31 cellular contexts compared by ENCODE assay signal in the genomic region with DNA sequence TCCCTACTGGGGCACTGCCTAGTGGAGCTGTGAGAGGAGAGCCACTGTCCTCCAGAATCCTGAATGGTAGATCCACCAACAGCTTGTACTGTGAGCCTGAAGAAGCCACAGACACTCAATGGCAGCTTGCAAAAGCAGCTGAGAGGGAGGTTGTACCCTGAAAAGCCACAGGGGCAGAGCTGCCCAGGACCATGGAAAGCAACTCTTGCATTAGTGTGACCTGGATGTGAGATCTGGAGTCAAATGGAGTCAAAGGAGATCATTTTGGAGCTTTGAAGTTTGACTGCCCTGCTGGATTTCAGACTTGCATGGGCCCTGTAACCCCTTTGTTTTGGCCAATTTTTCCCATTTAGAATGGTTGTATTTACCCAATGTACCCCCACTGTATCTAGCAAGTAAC.
DNase-seq lines count a peak whose midpoint lies in the region; ATAC-seq, FAIRE-seq and TF ChIP-seq lines count a peak whose summit lies in the region.
"Had no signal": no experiment of that assay in that cellular context is flagged by ENCODE, and none has a peak within 500 bp of the region (broad histone marks: within the 10 kb centered on the region; RNA-seq: fewer than 3 reads in every experiment).

No MANE protein-coding gene starts in this region.

- no peak for ATAC-seq in GM12878
- ATAC-seq: A549; CD8-positive, alpha-beta T cell had no signal

- H3K4me2 ChIP-seq in GM12878 (ENCODE audit: control insufficient read depth, insufficient read depth), result no peak overlapping the region
- H3K4me2 ChIP-seq: A549; BLaER1; BLaER1 treated with 17β-estradiol and CSF1 and Interleukin-3, amounts not matched to agents 10 nM and 100 nM had no signal

- CTCF ChIA-PET in GM12878 (lab: Yijun Ruan, JAX), result no interaction called here

- RAD21 ChIA-PET in GM12878 (lab: Charles Lee; ENCODE audit: unreplicated experiment), result no interaction called here

- no peak for FAIRE-seq in GM12878 (lab: Jason Lieb, UNC)
- FAIRE-seq: A204.1, A549, D721Med had no signal

- TF ChIP-seq EP300 in Ishikawa (IDR thresholded peaks at IDR 0.05; ENCODE audit: borderline replicate concordance), result no peak
- TF ChIP-seq EP300 in GM12878 (IDR thresholded peaks at IDR 0.05; ENCODE audit: borderline replicate concordance in 1 of 2, control insufficient read depth in 1 of 2, low read depth in 2 of 2, low read length in 2 of 2), result no peak

- no peak for TF ChIP-seq POLR2A in GM12878 (IDR thresholded peaks at IDR 0.05; ENCODE audit: low read depth, low read length)

- H3K4me1 ChIP-seq in GM12878 (ENCODE audit: control insufficient read depth, insufficient read depth, low read length), result no peaks in the 10 kb centered on the region
- H3K4me1 ChIP-seq: A549; BE2C; BLaER1; BLaER1 treated with 17β-estradiol and CSF1 and Interleukin-3, amounts not matched to agents 10 nM and 100 nM; Caco-2 had no signal

- no peak overlapping the region for H3K27ac ChIP-seq in GM12878 (ENCODE audit: control insufficient read depth, insufficient read depth)
- H3K27ac ChIP-seq: 22Rv1; A549; BLaER1; BLaER1 treated with 17β-estradiol and CSF1 and Interleukin-3, amounts not matched to agents 10 nM and 100 nM; C4-2B had no signal

- no peak overlapping the region for H3K4me3 ChIP-seq in GM12878
- H3K4me3 ChIP-seq: A549; BLaER1; BLaER1 treated with 17β-estradiol and CSF1 and Interleukin-3, amounts not matched to agents 10 nM and 100 nM had no signal

- SMC1A ChIA-PET in GM12878 (lab: Charles Lee; ENCODE audit: uncharacterized antibody, unreplicated experiment), result no interaction called here

- H3K36me3 ChIP-seq in GM12878 (ENCODE audit: control insufficient read depth in 2 of 2, insufficient read depth in 2 of 2, low read length in 1 of 2), result no peaks in the 10 kb centered on the region
- H3K36me3 ChIP-seq: BE2C; BLaER1; BLaER1 treated with 17β-estradiol and CSF1 and Interleukin-3, amounts not matched to agents 10 nM and 100 nM had no signal

- BruUV-seq in GM12878 (replicated peaks; lab: Mats Ljungman, UMichigan), result no TSS peak

- H2AFZ ChIP-seq in GM12878 (ENCODE audit: control insufficient read depth, low read depth, low read length), result no peak overlapping the region

- no peaks in the 10 kb centered on the region for H3K27me3 ChIP-seq in GM12878 (replicated peaks in 1 of 2; ENCODE audit: control insufficient read depth in 2 of 2, insufficient read depth in 2 of 2, low read length in 1 of 2)
- H3K27me3 ChIP-seq: BE2C; BLaER1; BLaER1 treated with 17β-estradiol and CSF1 and Interleukin-3, amounts not matched to agents 10 nM and 100 nM had no signal

- no peak for TF ChIP-seq RAD21 in Ishikawa (IDR thresholded peaks at IDR 0.05; ENCODE audit: low read depth)
- no peak for TF ChIP-seq RAD21 in GM12878 (IDR thresholded peaks at IDR 0.05; ENCODE audit: insufficient read depth, low read depth, low read length)

- no peak for TF ChIP-seq CTCF in GM12878 (IDR thresholded peaks at IDR 0.05 in 2 of 3, conservative IDR thresholded peaks at IDR 0.05 in 1 of 3; ENCODE audit: control insufficient read depth in 2 of 3, extremely low read depth in 1 of 3, insufficient read depth in 1 of 3, low read depth in 3 of 3, low read length in 3 of 3)

- no peaks in the 10 kb centered on the region for H3K79me2 ChIP-seq in GM12878 (ENCODE audit: control insufficient read depth, insufficient read depth, low read length)

- no peaks in the 10 kb centered on the region for H3K9me3 ChIP-seq in GM12878 (replicated peaks; ENCODE audit: control insufficient read depth, insufficient read depth, low read length)
- H3K9me3 ChIP-seq: A549, Caco-2 had no signal

- H4K20me1 ChIP-seq in GM12878 (ENCODE audit: control insufficient read depth, insufficient read depth), result no peaks in the 10 kb centered on the region
- H4K20me1 ChIP-seq: BLaER1; BLaER1 treated with 17β-estradiol and CSF1 and Interleukin-3, amounts not matched to agents 10 nM and 100 nM had no signal

- no peak overlapping the region for H3K9ac ChIP-seq in GM12878 (ENCODE audit: control insufficient read depth, insufficient read depth, low read length)
- H3K9ac ChIP-seq: BLaER1; BLaER1 treated with 17β-estradiol and CSF1 and Interleukin-3, amounts not matched to agents 10 nM and 100 nM had no signal

- in situ Hi-C loops in GM12878 (cut with MboI), result no loop called here

- POLR2A ChIA-PET in GM12878 (lab: Charles Lee), result no interaction called here

- intact Hi-C loops in GM12878 (cut with micrococcal nuclease; ENCODE audit: unreplicated experiment), result no loop called here

- DNase-seq in GM12878 (ENCODE audit: low read depth, low spot score) (no peak), SK-N-DZ (ENCODE audit: low spot score) (no peak)
- no peak for DNase-seq in activated effector memory CD4-positive, alpha-beta T cell treated with Interleukin-2 at 50 U/mL for 16 hours
- DNase-seq: 8988T; ACHN; AML-193; BE2C; C1 segment of cervical spinal cord; Caco-2; Calu3; CD4-positive, alpha-beta memory T cell; CD4-positive, alpha-beta T cell; CD4-positive, CD25-positive, alpha-beta regulatory T cell; CD8-positive, alpha-beta memory T cell; CD8-positive, alpha-beta T cell; COR-L47; DMS 273 treated with DMSO at 0.1 percent for 48 hours; DMS153; DMS53; DMS79; DMS79 treated with DMSO at 0.1 percent for 48 hours; DND-41; EL had no signal

TF ChIP-seq in Ishikawa, 13 proteins besides CTCF, POLR2A, EP300 and RAD21:
- TF ChIP-seq TEAD4 (IDR thresholded peaks at IDR 0.05) (no peak), EGR1 (IDR thresholded peaks at IDR 0.05) (no peak)
- TF ChIP-seq, protein P1, sequence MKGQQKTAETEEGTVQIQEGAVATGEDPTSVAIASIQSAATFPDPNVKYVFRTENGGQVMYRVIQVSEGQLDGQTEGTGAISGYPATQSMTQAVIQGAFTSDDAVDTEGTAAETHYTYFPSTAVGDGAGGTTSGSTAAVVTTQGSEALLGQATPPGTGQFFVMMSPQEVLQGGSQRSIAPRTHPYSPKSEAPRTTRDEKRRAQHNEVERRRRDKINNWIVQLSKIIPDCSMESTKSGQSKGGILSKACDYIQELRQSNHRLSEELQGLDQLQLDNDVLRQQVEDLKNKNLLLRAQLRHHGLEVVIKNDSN (IDR thresholded peaks at IDR 0.05), result no peak
- TF ChIP-seq, protein P2, sequence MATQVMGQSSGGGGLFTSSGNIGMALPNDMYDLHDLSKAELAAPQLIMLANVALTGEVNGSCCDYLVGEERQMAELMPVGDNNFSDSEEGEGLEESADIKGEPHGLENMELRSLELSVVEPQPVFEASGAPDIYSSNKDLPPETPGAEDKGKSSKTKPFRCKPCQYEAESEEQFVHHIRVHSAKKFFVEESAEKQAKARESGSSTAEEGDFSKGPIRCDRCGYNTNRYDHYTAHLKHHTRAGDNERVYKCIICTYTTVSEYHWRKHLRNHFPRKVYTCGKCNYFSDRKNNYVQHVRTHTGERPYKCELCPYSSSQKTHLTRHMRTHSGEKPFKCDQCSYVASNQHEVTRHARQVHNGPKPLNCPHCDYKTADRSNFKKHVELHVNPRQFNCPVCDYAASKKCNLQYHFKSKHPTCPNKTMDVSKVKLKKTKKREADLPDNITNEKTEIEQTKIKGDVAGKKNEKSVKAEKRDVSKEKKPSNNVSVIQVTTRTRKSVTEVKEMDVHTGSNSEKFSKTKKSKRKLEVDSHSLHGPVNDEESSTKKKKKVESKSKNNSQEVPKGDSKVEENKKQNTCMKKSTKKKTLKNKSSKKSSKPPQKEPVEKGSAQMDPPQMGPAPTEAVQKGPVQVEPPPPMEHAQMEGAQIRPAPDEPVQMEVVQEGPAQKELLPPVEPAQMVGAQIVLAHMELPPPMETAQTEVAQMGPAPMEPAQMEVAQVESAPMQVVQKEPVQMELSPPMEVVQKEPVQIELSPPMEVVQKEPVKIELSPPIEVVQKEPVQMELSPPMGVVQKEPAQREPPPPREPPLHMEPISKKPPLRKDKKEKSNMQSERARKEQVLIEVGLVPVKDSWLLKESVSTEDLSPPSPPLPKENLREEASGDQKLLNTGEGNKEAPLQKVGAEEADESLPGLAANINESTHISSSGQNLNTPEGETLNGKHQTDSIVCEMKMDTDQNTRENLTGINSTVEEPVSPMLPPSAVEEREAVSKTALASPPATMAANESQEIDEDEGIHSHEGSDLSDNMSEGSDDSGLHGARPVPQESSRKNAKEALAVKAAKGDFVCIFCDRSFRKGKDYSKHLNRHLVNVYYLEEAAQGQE (IDR thresholded peaks at IDR 0.05; ENCODE audit: low read depth), result peak; percentile 64

TF ChIP-seq in GM12878, 131 proteins besides CTCF, POLR2A, EP300 and RAD21 (continues in another document):
- TF ChIP-seq, protein P2 (IDR thresholded peaks at IDR 0.05; ENCODE audit: low read depth, low read length), result peak; percentile 22; the same call in 1 of the 2 replicates
